Comparison of ENCODE assay signal across 16 cellular contexts in genomic region chr12:95412826-95413311, GRCh38.
DNase-seq lines count a peak whose midpoint lies in the region; ATAC-seq and TF ChIP-seq lines count a peak whose summit lies in the region.
"Had no signal": no experiment of that assay in that cellular context is flagged by ENCODE, and none has a peak within 500 bp of the region (broad histone marks: within the 10 kb centered on the region; RNA-seq: fewer than 3 reads in every experiment).

No MANE protein-coding gene starts in this region.

- CTCF ChIA-PET in HCT116 (lab: Charles Lee) = no interaction called here

- H3K9me2 ChIP-seq in HCT116 (ENCODE audit: insufficient read depth) = no peaks in the 10 kb centered on the region
- no peaks in the 10 kb centered on the region for H3K9me2 ChIP-seq in MM.1S (replicated peaks; ENCODE audit: insufficient read depth, low read length)

- RAD21 ChIA-PET in HCT116 (lab: Charles Lee; ENCODE audit: low non-redundant PET in 1 of 2, low total read pairs in 2 of 2, uncharacterized antibody in 2 of 2, unreplicated experiment in 2 of 2) = no interaction called here

- no peak for TF ChIP-seq CTCF in HCT116 (IDR thresholded peaks at IDR 0.05 in 2 of 3, conservative IDR thresholded peaks at IDR 0.05 in 1 of 3; ENCODE audit: borderline replicate concordance in 1 of 3, insufficient read depth in 1 of 3, low read depth in 2 of 3, low read length in 2 of 3)
- TF ChIP-seq CTCF in MM.1S (IDR thresholded peaks at IDR 0.05; ENCODE audit: low read length) = no peak

- H3K79me2 ChIP-seq in HCT116 (ENCODE audit: insufficient read depth, low read length) (no peaks in the 10 kb centered on the region), MM.1S (ENCODE audit: low read length) (no peaks in the 10 kb centered on the region)

- DNase-seq in A172 (ENCODE audit: low spot score) (peak; percentile 69), HCT116 (ENCODE audit: low read depth, low spot score) (peak; percentile 23), amniotic epithelial cell (ENCODE audit: low read depth) (peak; percentile 97), glomerular visceral epithelial cell (ENCODE audit: extremely low spot score) (peak; percentile 75), MM.1S (no peak), NCI-H187 (lab: John Stamatoyannopoulos, UW) (no peak), SHP77 treated with DMSO at 0.1 percent for 48 hours (lab: John Stamatoyannopoulos, UW) (no peak), NAMALWA (ENCODE audit: low spot score) (no peak)
- DNase-seq: activated CD8-positive, alpha-beta memory T cell treated with anti-CD3 and anti-CD28 coated beads, Interleukin-2, amount 50 U/mL, for 48 hours; NCI-H526; nucleus accumbens; T-helper 17 cell; upper lobe of right lung had no signal

- H3K27me3 ChIP-seq in HCT116 (ENCODE audit: insufficient read depth, low read length) (no peaks in the 10 kb centered on the region), MM.1S (replicated peaks; ENCODE audit: insufficient read depth, low read length) (no peaks in the 10 kb centered on the region)
- H3K27me3 ChIP-seq: BLaER1 treated with 17β-estradiol and CSF1 and Interleukin-3, amounts not matched to agents 10 nM and 100 nM; upper lobe of right lung had no signal

- TF ChIP-seq RAD21 in HCT116 (IDR thresholded peaks at IDR 0.05; ENCODE audit: low read depth) = no peak

- peak overlapping the region; percentile 73 for H2AFZ ChIP-seq in HCT116 (ENCODE audit: low read depth, low read length, poor library complexity, severe bottlenecking)
- H2AFZ ChIP-seq in MM.1S (ENCODE audit: low read length) = no peak overlapping the region

- BruUV-seq in HCT116 (replicated peaks; lab: Mats Ljungman, UMichigan) = no TSS peak

- H3K4me3 ChIP-seq in HCT116 (replicated peaks in 1 of 2; ENCODE audit: low read depth in 1 of 2, low read length in 2 of 2) (no peak overlapping the region), MM.1S (ENCODE audit: low read length) (no peak overlapping the region)
- H3K4me3 ChIP-seq: BLaER1 treated with 17β-estradiol and CSF1 and Interleukin-3, amounts not matched to agents 10 nM and 100 nM; coronary artery; upper lobe of right lung had no signal

- H3K36me3 ChIP-seq in HCT116 (ENCODE audit: control insufficient read depth in 1 of 2, insufficient read depth in 2 of 2, low read length in 2 of 2) (no peaks in the 10 kb centered on the region), MM.1S (replicated peaks; ENCODE audit: insufficient read depth, low read length) (no peaks in the 10 kb centered on the region)
- H3K36me3 ChIP-seq: BLaER1 treated with 17β-estradiol and CSF1 and Interleukin-3, amounts not matched to agents 10 nM and 100 nM; upper lobe of right lung had no signal

- H4K20me1 ChIP-seq in HCT116 (ENCODE audit: insufficient read depth) = no peaks in the 10 kb centered on the region
- H4K20me1 ChIP-seq in MM.1S (ENCODE audit: insufficient read depth, low read length) = no peaks in the 10 kb centered on the region
- H4K20me1 ChIP-seq: BLaER1 treated with 17β-estradiol and CSF1 and Interleukin-3, amounts not matched to agents 10 nM and 100 nM had no signal

- peaks cover 0 to 9% of the 10 kb centered on the region in 2 experiments; a peak in 1 of 4 replicates for H3K4me1 ChIP-seq in HCT116 (ENCODE audit: control insufficient read depth in 1 of 2, insufficient read depth in 2 of 2, low read length in 2 of 2)
- no peaks in the 10 kb centered on the region for H3K4me1 ChIP-seq in MM.1S (ENCODE audit: low read length)
- H3K4me1 ChIP-seq: upper lobe of right lung had no signal

- H3F3A ChIP-seq in MM.1S (ENCODE audit: insufficient read depth, low read length) = no peaks in the 10 kb centered on the region

- ATAC-seq in HCT116 = peak; percentile 44; the same call in 1 of the 2 replicates
- ATAC-seq: T-helper 17 cell, upper lobe of right lung had no signal

- intact Hi-C loops in HCT116 (cut with micrococcal nuclease) = no loop called here

- H3K9me3 ChIP-seq in HCT116 (ENCODE audit: control insufficient read depth in 1 of 2, insufficient read depth in 1 of 2, low read depth in 1 of 2, low read length in 2 of 2) (no peaks in the 10 kb centered on the region), MM.1S (replicated peaks; ENCODE audit: insufficient read depth, low read length) (no peaks in the 10 kb centered on the region)
- H3K9me3 ChIP-seq: BLaER1 treated with 17β-estradiol and CSF1 and Interleukin-3, amounts not matched to agents 10 nM and 100 nM; upper lobe of right lung had no signal

- H3K4me2 ChIP-seq in HCT116 (ENCODE audit: low read length) (peak overlapping the region; percentile 14; the same call in 1 of the 2 replicates), MM.1S (ENCODE audit: low read depth, low read length) (no peak overlapping the region)
- H3K4me2 ChIP-seq: BLaER1 treated with 17β-estradiol and CSF1 and Interleukin-3, amounts not matched to agents 10 nM and 100 nM; KMS-11 had no signal

- H3K9ac ChIP-seq in HCT116 (ENCODE audit: low read length) (no peak overlapping the region), MM.1S (ENCODE audit: low read length) (no peak overlapping the region)
- H3K9ac ChIP-seq: BLaER1 treated with 17β-estradiol and CSF1 and Interleukin-3, amounts not matched to agents 10 nM and 100 nM; KMS-11 had no signal

- POLR2A ChIA-PET in HCT116 (lab: Charles Lee) = interaction anchor here (1.1 kb wide), 1 partner anchor 61 kb away, joined by 3 read pairs; the partner anchor contains the start of gene METAP2

- H3K27ac ChIP-seq in HCT116 (ENCODE audit: low read depth, low read length) (no peak overlapping the region), MM.1S (ENCODE audit: low read length) (no peak overlapping the region)
- H3K27ac ChIP-seq: BLaER1 treated with 17β-estradiol and CSF1 and Interleukin-3, amounts not matched to agents 10 nM and 100 nM; coronary artery; KMS-11; upper lobe of right lung had no signal

- no peak for TF ChIP-seq POLR2A in HCT116 (IDR thresholded peaks at IDR 0.05; ENCODE audit: borderline replicate concordance, extremely low read depth, insufficient read depth, insufficient read length)

TF ChIP-seq in HCT116, 20 proteins besides CTCF, POLR2A, EP300 and RAD21:
- TF ChIP-seq ZNF274 (IDR thresholded peaks at IDR 0.05; ENCODE audit: low read depth, low read length) (no peak), EZH2 (IDR thresholded peaks at IDR 0.05) (no peak), POLR2AphosphoS5 (IDR thresholded peaks at IDR 0.05; ENCODE audit: low read depth, low read length) (no peak), JUND (IDR thresholded peaks at IDR 0.05) (no peak), EGR1 (IDR thresholded peaks at IDR 0.05; ENCODE audit: low read depth) (no peak)
TF ChIP-seq in HCT116: peak in this region for 0.

Comparison
In these comparisons a context has a peak if more than half of its experiments do, and no peak if none do; other contexts are left out.
1. DNase-seq: peak in A172 (single experiment), HCT116 (single experiment), amniotic epithelial cell (single experiment) and glomerular visceral epithelial cell (single experiment); none in MM.1S (single experiment), NCI-H187 (0 of 2), SHP77 treated with DMSO at 0.1 percent for 48 hours (single experiment) and NAMALWA (single experiment).